1 cellular context compared by ENCODE assay signal in the genomic region with DNA sequence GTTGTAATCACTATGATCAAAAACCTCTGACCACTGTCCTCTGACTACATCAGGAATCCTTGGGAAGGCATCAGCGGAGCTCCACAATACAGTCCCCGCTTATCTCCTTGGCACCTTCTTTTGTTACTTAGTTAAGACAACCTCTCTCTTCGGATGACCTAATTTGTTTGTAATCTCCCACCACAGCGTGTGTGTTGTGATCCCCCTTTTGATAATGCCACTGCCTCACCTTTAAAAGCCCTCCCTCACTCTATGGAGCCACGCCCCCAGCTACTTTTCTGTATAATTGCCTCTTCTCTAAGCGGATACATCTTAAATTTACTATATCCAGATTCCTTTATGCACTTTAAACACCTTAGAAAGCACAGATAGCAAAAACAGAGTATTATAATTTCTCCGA.
TF ChIP-seq lines count a peak whose summit lies in the region.

No MANE protein-coding gene starts in this region.

TF ChIP-seq in GM23338, 12 proteins besides CTCF, POLR2A, EP300 and RAD21:
- TF ChIP-seq, protein P1, sequence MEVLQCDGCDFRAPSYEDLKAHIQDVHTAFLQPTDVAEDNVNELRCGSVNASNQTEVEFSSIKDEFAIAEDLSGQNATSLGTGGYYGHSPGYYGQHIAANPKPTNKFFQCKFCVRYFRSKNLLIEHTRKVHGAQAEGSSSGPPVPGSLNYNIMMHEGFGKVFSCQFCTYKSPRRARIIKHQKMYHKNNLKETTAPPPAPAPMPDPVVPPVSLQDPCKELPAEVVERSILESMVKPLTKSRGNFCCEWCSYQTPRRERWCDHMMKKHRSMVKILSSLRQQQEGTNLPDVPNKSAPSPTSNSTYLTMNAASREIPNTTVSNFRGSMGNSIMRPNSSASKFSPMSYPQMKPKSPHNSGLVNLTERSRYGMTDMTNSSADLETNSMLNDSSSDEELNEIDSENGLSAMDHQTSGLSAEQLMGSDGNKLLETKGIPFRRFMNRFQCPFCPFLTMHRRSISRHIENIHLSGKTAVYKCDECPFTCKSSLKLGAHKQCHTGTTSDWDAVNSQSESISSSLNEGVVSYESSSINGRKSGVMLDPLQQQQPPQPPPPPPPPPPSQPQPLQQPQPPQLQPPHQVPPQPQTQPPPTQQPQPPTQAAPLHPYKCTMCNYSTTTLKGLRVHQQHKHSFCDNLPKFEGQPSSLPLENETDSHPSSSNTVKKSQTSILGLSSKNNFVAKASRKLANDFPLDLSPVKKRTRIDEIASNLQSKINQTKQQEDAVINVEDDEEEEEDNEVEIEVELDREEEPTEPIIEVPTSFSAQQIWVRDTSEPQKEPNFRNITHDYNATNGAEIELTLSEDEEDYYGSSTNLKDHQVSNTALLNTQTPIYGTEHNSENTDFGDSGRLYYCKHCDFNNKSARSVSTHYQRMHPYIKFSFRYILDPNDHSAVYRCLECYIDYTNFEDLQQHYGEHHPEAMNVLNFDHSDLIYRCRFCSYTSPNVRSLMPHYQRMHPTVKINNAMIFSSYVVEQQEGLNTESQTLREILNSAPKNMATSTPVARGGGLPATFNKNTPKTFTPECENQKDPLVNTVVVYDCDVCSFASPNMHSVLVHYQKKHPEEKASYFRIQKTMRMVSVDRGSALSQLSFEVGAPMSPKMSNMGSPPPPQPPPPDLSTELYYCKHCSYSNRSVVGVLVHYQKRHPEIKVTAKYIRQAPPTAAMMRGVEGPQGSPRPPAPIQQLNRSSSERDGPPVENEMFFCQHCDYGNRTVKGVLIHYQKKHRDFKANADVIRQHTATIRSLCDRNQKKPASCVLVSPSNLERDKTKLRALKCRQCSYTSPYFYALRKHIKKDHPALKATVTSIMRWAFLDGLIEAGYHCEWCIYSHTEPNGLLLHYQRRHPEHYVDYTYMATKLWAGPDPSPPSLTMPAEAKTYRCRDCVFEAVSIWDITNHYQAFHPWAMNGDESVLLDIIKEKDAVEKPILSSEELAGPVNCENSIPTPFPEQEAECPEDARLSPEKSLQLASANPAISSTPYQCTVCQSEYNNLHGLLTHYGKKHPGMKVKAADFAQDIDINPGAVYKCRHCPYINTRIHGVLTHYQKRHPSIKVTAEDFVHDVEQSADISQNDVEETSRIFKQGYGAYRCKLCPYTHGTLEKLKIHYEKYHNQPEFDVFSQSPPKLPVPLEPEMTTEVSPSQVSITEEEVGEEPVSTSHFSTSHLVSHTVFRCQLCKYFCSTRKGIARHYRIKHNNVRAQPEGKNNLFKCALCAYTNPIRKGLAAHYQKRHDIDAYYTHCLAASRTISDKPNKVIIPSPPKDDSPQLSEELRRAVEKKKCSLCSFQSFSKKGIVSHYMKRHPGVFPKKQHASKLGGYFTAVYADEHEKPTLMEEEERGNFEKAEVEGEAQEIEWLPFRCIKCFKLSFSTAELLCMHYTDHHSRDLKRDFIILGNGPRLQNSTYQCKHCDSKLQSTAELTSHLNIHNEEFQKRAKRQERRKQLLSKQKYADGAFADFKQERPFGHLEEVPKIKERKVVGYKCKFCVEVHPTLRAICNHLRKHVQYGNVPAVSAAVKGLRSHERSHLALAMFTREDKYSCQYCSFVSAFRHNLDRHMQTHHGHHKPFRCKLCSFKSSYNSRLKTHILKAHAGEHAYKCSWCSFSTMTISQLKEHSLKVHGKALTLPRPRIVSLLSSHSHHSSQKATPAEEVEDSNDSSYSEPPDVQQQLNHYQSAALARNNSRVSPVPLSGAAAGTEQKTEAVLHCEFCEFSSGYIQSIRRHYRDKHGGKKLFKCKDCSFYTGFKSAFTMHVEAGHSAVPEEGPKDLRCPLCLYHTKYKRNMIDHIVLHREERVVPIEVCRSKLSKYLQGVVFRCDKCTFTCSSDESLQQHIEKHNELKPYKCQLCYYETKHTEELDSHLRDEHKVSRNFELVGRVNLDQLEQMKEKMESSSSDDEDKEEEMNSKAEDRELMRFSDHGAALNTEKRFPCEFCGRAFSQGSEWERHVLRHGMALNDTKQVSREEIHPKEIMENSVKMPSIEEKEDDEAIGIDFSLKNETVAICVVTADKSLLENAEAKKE (CRISPR knock-in tag; IDR thresholded peaks at IDR 0.05), result no peak
- TF ChIP-seq EZH2phosphoT487 (IDR thresholded peaks at IDR 0.05; ENCODE audit: unreplicated experiment) (no peak), ZNF331 (CRISPR knock-in tag; IDR thresholded peaks at IDR 0.05; ENCODE audit: low read depth) (no peak), CREB1 (CRISPR knock-in tag; IDR thresholded peaks at IDR 0.05; ENCODE audit: low read depth) (no peak), JUNB (IDR thresholded peaks at IDR 0.05; ENCODE audit: unreplicated experiment) (no peak), ZNF114 (CRISPR knock-in tag; IDR thresholded peaks at IDR 0.05) (no peak), STAT1 (IDR thresholded peaks at IDR 0.05; ENCODE audit: unreplicated experiment) (no peak), POLR2AphosphoS5 (IDR thresholded peaks at IDR 0.05; ENCODE audit: low read depth) (no peak), NANOG (IDR thresholded peaks at IDR 0.05; ENCODE audit: borderline replicate concordance) (no peak), EZH2 (IDR thresholded peaks at IDR 0.05; ENCODE audit: low read depth, unreplicated experiment) (no peak)
- TF ChIP-seq, protein P2, sequence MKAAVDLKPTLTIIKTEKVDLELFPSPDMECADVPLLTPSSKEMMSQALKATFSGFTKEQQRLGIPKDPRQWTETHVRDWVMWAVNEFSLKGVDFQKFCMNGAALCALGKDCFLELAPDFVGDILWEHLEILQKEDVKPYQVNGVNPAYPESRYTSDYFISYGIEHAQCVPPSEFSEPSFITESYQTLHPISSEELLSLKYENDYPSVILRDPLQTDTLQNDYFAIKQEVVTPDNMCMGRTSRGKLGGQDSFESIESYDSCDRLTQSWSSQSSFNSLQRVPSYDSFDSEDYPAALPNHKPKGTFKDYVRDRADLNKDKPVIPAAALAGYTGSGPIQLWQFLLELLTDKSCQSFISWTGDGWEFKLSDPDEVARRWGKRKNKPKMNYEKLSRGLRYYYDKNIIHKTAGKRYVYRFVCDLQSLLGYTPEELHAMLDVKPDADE (IDR thresholded peaks at IDR 0.05), result no peak
- TF ChIP-seq, protein P3, sequence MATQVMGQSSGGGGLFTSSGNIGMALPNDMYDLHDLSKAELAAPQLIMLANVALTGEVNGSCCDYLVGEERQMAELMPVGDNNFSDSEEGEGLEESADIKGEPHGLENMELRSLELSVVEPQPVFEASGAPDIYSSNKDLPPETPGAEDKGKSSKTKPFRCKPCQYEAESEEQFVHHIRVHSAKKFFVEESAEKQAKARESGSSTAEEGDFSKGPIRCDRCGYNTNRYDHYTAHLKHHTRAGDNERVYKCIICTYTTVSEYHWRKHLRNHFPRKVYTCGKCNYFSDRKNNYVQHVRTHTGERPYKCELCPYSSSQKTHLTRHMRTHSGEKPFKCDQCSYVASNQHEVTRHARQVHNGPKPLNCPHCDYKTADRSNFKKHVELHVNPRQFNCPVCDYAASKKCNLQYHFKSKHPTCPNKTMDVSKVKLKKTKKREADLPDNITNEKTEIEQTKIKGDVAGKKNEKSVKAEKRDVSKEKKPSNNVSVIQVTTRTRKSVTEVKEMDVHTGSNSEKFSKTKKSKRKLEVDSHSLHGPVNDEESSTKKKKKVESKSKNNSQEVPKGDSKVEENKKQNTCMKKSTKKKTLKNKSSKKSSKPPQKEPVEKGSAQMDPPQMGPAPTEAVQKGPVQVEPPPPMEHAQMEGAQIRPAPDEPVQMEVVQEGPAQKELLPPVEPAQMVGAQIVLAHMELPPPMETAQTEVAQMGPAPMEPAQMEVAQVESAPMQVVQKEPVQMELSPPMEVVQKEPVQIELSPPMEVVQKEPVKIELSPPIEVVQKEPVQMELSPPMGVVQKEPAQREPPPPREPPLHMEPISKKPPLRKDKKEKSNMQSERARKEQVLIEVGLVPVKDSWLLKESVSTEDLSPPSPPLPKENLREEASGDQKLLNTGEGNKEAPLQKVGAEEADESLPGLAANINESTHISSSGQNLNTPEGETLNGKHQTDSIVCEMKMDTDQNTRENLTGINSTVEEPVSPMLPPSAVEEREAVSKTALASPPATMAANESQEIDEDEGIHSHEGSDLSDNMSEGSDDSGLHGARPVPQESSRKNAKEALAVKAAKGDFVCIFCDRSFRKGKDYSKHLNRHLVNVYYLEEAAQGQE (IDR thresholded peaks at IDR 0.05; ENCODE audit: unreplicated experiment), result no peak
TF ChIP-seq in GM23338: peak in this region for 0.
